11 cellular contexts compared by ENCODE assay signal in the genomic region with DNA sequence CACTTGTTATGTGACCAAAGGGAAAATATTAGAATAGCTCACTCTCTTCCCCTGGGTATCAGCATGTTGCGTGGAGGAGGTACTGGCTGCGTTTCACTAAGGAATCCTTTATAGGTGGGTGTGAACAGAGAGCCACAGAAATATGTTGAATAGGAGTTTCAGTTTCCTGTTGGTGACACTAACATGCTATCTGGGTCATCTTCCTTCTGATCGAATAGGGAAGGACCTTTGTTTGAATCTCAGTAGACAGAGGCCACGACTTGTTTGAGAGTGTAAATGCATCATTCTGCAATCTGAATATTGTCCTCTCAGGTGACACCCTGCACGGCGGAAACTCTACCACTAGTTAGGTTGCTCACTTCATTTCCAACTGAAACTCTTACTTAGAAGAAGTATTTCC.
DNase-seq lines count a peak whose midpoint lies in the region; ATAC-seq and TF ChIP-seq lines count a peak whose summit lies in the region.
"Had no signal": no experiment of that assay in that cellular context is flagged by ENCODE, and none has a peak within 500 bp of the region (broad histone marks: within the 10 kb centered on the region; RNA-seq: fewer than 3 reads in every experiment).

No MANE protein-coding gene starts in this region.

- DNase-seq in left cardiac atrium (no peak), G401 (ENCODE audit: low spot score) (no peak), BE2C (no peak)
- DNase-seq: activated CD8-positive, alpha-beta memory T cell treated with anti-CD3 and anti-CD28 coated beads for 24 hours; mucosa of descending colon; NCI-H1417; spleen had no signal

- H3K4me3 ChIP-seq in BE2C (ENCODE audit: low read depth, low read length): no peak overlapping the region
- H3K4me3 ChIP-seq: mucosa of descending colon, spleen had no signal

- no peaks in the 10 kb centered on the region for H3K36me3 ChIP-seq in BE2C
- H3K36me3 ChIP-seq: spleen had no signal

- no peaks in the 10 kb centered on the region for H3K4me1 ChIP-seq in BE2C

- peak overlapping the region in 3 of 5 experiments; percentile 17 to 56 (median 54) for H3K27ac Mint-ChIP-seq in brain

- ATAC-seq in GM18868 (IDR thresholded peaks at IDR 0.05; ENCODE audit: unreplicated experiment) (peak; percentile 56), GM21381 (IDR thresholded peaks at IDR 0.05; ENCODE audit: unreplicated experiment) (peak; percentile 81), HG03103 (IDR thresholded peaks at IDR 0.05; ENCODE audit: low read depth, unreplicated experiment) (peak; percentile 68), left cardiac atrium (no peak)
- ATAC-seq: mucosa of descending colon had no signal

- no peaks in the 10 kb centered on the region for H3K9me3 Mint-ChIP-seq in brain

- intact Hi-C loops in left cardiac atrium (cut with DNase I): no loop called here

- in situ Hi-C loops in G401 (cut with HindIII; ENCODE audit: low sequenced_read_pairs): no loop called here

- H3K4me3 Mint-ChIP-seq in brain: no peak overlapping the region

- H3K27me3 Mint-ChIP-seq in brain: peaks cover 16% of the 10 kb centered on the region

- TF ChIP-seq CTCF in brain (conservative IDR thresholded peaks at IDR 0.05): no peak
- TF ChIP-seq CTCF in BE2C (IDR thresholded peaks at IDR 0.05; ENCODE audit: low read depth, low read length): no peak

- peaks cover 37% of the 10 kb centered on the region for H3K36me3 Mint-ChIP-seq in brain

- H3K27me3 ChIP-seq in BE2C: no peaks in the 10 kb centered on the region
- H3K27me3 ChIP-seq: spleen had no signal

- H3K9me3 ChIP-seq in BE2C: no peaks in the 10 kb centered on the region
- H3K9me3 ChIP-seq: mucosa of descending colon, spleen had no signal

- peaks cover 40% of the 10 kb centered on the region for H3K4me1 Mint-ChIP-seq in brain

Comparison
In these comparisons a context has a peak if more than half of its experiments do, and no peak if none do; other contexts are left out.
1. ATAC-seq: peak in GM18868 (single experiment), GM21381 (single experiment) and HG03103 (single experiment); none in left cardiac atrium (0 of 2).